Comparison of ENCODE assay signal across 35 cellular contexts in the genomic region with DNA sequence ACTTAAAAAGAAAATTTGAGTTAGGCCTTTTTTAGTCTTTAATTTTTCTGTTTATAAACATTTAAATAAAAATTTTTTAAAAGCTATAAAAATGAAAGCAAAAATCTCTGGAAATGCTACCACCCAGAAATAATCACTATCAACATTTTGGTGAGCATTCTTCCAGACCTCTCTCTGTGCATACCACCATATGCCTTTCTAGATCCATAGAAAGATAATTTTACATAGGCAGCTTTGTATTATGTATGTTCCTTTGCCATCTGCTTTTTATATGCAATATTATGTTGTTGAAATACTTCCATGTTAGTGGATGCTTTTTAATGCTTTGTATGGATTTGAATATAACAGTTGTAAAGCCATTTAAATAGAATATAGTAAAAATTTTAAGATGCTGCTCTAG.
"Had no signal": no experiment of that assay in that cellular context is flagged by ENCODE, and none has a peak within 500 bp of the region (broad histone marks: within the 10 kb centered on the region; RNA-seq: fewer than 3 reads in every experiment).

No MANE protein-coding gene starts in this region.

- DNase-seq: Karpas-422, Kasumi-1, KBM-7, KG1, MG63, MM.1S, MV-4-11, NCI-H1048, NCI-H1092, NCI-H1092 treated with DMSO at 0.1 percent for 48 hours, NCI-H1105, NCI-H1105 treated with DMSO at 0.1 percent for 48 hours, NCI-H1417, NCI-H1417 treated with DMSO at 0.1 percent for 48 hours, NCI-H1436, NCI-H1436 treated with DMSO at 0.1 percent for 48 hours, NCI-H146, NCI-H1694, NCI-H1694 treated with DMSO at 0.1 percent for 48 hours, NCI-H187, NCI-H187 treated with DMSO at 0.1 percent for 48 hours, NCI-H1930, NCI-H2029, NCI-H2029 treated with DMSO at 0.1 percent for 48 hours, NCI-H2081, NCI-H2081 treated with DMSO at 0.1 percent for 48 hours, NCI-H2107, NCI-H2171, NCI-H2171 treated with DMSO at 0.1 percent for 48 hours, NCI-H2227 treated with DMSO at 0.1 percent for 48 hours, NCI-H226, NCI-H345, NCI-H446, NCI-H446 treated with DMSO at 0.1 percent for 48 hours had no signal

- H3K36me3 ChIP-seq: MG63 had no signal

- H3K9me3 ChIP-seq: MG63 had no signal

- H3K27me3 ChIP-seq: MG63 had no signal

- H3K4me2 ChIP-seq: KMS-11 had no signal

- H3K9ac ChIP-seq: KMS-11 had no signal

- H3K27ac ChIP-seq: KMS-11 had no signal

- H3K4me3 ChIP-seq: MG63 had no signal
